10 cellular contexts compared by ENCODE assay signal in the genomic region with DNA sequence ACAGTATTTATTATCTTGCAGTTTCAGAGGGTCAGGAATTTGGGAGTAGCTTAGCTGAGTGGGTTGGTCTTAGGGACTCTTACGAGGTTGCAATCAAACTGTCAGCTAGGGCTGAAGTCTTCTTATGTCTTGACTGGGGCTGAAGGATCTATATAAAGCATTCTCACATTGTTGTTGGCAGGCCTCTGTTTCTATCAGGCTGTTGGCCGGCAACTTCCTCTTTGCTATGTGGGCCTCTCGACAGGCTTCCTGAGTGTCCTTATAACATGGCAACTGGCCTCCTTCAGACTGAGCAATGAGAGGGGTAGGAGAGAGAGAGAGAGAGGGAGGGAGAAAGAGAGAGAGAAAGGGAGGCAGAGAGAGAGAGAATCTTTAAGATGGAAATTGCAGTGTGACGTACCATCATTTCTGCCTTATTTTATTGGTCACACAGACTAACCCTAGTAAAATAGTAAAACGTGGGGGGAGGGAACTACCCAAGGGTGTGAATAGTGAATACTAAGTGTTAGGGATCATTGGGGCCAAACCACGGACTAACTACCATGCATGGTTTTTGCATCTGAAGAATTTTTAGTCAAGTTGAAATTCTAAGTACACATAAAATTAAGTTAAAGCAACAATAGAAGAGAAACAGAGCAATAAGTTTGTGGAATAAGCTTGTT. TPM values are rescaled to one million over a fixed set of nuclear protein-coding genes. Genes with fewer than 3 reads are reported as not detected.
DNase-seq lines count a peak whose midpoint lies in the region; ATAC-seq and TF ChIP-seq lines count a peak whose summit lies in the region.
"Had no signal": no experiment of that assay in that cellular context is flagged by ENCODE, and none has a peak within 500 bp of the region (broad histone marks: within the 10 kb centered on the region; RNA-seq: fewer than 3 reads in every experiment).

No MANE protein-coding gene starts in this region.

- peaks cover 7 to 91% (median 8%) of the 10 kb centered on the region in 3 donors for H3K4me1 ChIP-seq in gastroesophageal sphincter
- H3K4me1 ChIP-seq in effector memory CD4-positive, alpha-beta T cell (ENCODE audit: control insufficient read depth, insufficient read depth, low read length, poor library complexity, severe bottlenecking) = no peaks in the 10 kb centered on the region

- no peak overlapping the region for H3K4me3 Mint-ChIP-seq in stimulated activated naive B cell treated with anti-CD40 and anti-IgM and Interleukin-4, amounts not matched to agents 10 μg/mL and 1 μg/mL and 100 μg/mL, for 72 hours

- WGBS in gastroesophageal sphincter (ENCODE audit: low coverage in 1 of 2), 2 donors = 6 to 12% methylated on average over 5 to 6 of the region's 6 CpGs

- H3K27ac Mint-ChIP-seq in stimulated activated naive B cell treated with anti-CD40 and anti-IgM and Interleukin-4, amounts not matched to agents 10 μg/mL and 1 μg/mL and 100 μg/mL, for 72 hours = no peak overlapping the region

- TF ChIP-seq EP300 in gastroesophageal sphincter (IDR thresholded peaks at IDR 0.05) = no peak

- H3K27ac ChIP-seq in gastroesophageal sphincter = peak overlapping the region; percentile 40 to 79 (median 68)
- H3K27ac ChIP-seq in effector memory CD4-positive, alpha-beta T cell (ENCODE audit: insufficient read depth, low read length, poor library complexity, severe bottlenecking) = no peak overlapping the region

- TF ChIP-seq POLR2A in gastroesophageal sphincter (IDR thresholded peaks at IDR 0.05) = no peak

- no peaks in the 10 kb centered on the region for H3K27me3 Mint-ChIP-seq in stimulated activated naive B cell treated with anti-CD40 and anti-IgM and Interleukin-4, amounts not matched to agents 10 μg/mL and 1 μg/mL and 100 μg/mL, for 72 hours

- no peaks in the 10 kb centered on the region for H3K9me3 ChIP-seq in gastroesophageal sphincter
- H3K9me3 ChIP-seq in effector memory CD4-positive, alpha-beta T cell (ENCODE audit: control insufficient read depth, low read length) = no peaks in the 10 kb centered on the region

- no peaks in the 10 kb centered on the region for H3K27me3 ChIP-seq in gastroesophageal sphincter
- no peaks in the 10 kb centered on the region for H3K27me3 ChIP-seq in effector memory CD4-positive, alpha-beta T cell (replicated peaks; ENCODE audit: control insufficient read depth, insufficient read depth, low read length, poor library complexity, severe bottlenecking)

- DNase-seq in KBM-7 = peak; percentile 96
- no peak for DNase-seq in stimulated activated naive B cell treated with anti-CD40 and anti-IgM and Interleukin-4, amounts not matched to agents 10 μg/mL and 1 μg/mL and 100 μg/mL, for 72 hours
- no peak for DNase-seq in stimulated activated CD4-positive, alpha-beta T cell treated with anti-CD3 and anti-CD28 coated beads, Interleukin-2, amount 100 ng/mL, for 24 hours
- no peak for DNase-seq in cerebellum (ENCODE audit: low spot score)
- DNase-seq in effector memory CD4-positive, alpha-beta T cell = no peak
- DNase-seq in islet precursor cell = no peak
- DNase-seq: activated CD4-positive, CD25-positive, alpha-beta regulatory T cell treated with anti-CD3 and anti-CD28 coated beads, Interleukin-2, amount 50 U/mL, for 72 hours; glutamatergic neuron had no signal

- ATAC-seq in GM21360 (IDR thresholded peaks at IDR 0.05; ENCODE audit: unreplicated experiment) (peak; percentile 87), gastroesophageal sphincter (peak; percentile 34)
- peak; percentile 61 to 76 for ATAC-seq in stimulated activated naive B cell treated with anti-CD40 and anti-IgM and Interleukin-4, amounts not matched to agents 10 μg/mL and 1 μg/mL and 100 μg/mL, for 72 hours (replicated peaks)

- no peaks in the 10 kb centered on the region for H3K36me3 ChIP-seq in gastroesophageal sphincter
- H3K36me3 ChIP-seq in effector memory CD4-positive, alpha-beta T cell (ENCODE audit: control insufficient read depth, insufficient read depth, low read length) = no peaks in the 10 kb centered on the region

- peaks cover 11% of the 10 kb centered on the region in 2 donors for H3K4me1 Mint-ChIP-seq in stimulated activated naive B cell treated with anti-CD40 and anti-IgM and Interleukin-4, amounts not matched to agents 10 μg/mL and 1 μg/mL and 100 μg/mL, for 72 hours

- H3K4me3 ChIP-seq in gastroesophageal sphincter = peak overlapping the region in 1 of 2 donors; percentile 9
- no peak overlapping the region for H3K4me3 ChIP-seq in effector memory CD4-positive, alpha-beta T cell (ENCODE audit: insufficient read depth, low read depth, low read length, poor library complexity, severe bottlenecking)

- no peaks in the 10 kb centered on the region for H3K36me3 Mint-ChIP-seq in stimulated activated naive B cell treated with anti-CD40 and anti-IgM and Interleukin-4, amounts not matched to agents 10 μg/mL and 1 μg/mL and 100 μg/mL, for 72 hours

- no peaks in the 10 kb centered on the region for H3K9me3 Mint-ChIP-seq in stimulated activated naive B cell treated with anti-CD40 and anti-IgM and Interleukin-4, amounts not matched to agents 10 μg/mL and 1 μg/mL and 100 μg/mL, for 72 hours

- in situ Hi-C loops in KBM-7 (cut with MboI; ENCODE audit: low pct_unique_long_range_greater_than_20kb, low sequenced_read_pairs) = no loop called here

- no peak for TF ChIP-seq CTCF in gastroesophageal sphincter (IDR thresholded peaks at IDR 0.05)

RNA-seq across cellular contexts. Expression of gene FGF7, which starts 16.1 kb away (rescaled TPM):
- total RNA-seq in gastroesophageal sphincter (100 to 1,000 TPM in 1 of 4 donors, 10 to 100 TPM in 3; 67.5 to 106 (median 83.1) TPM), cerebellum (0.45 TPM)

Comparison
In these comparisons a context has a peak if more than half of its experiments do, and no peak if none do; other contexts are left out.
1. ATAC-seq: peak in every context shown above with its lines; median percentile 87 in GM21360; 68 in stimulated activated naive B cell treated with anti-CD40 and anti-IgM and Interleukin-4, amounts not matched to agents 10 μg/mL and 1 μg/mL and 100 μg/mL, for 72 hours; 34 in gastroesophageal sphincter.
2. RNA of gene FGF7, which starts 16.1 kb away (total RNA-seq): 67.5 to 106 TPM in gastroesophageal sphincter; 0.45 TPM in cerebellum (single experiment); every median in the first group is over 10 times any median in the second.